ENCODE assay signal across 8 cellular contexts in genomic region chr9:86434039-86434726, GRCh38.
DNase-seq lines count a peak whose midpoint lies in the region; ATAC-seq and TF ChIP-seq lines count a peak whose summit lies in the region.

No MANE protein-coding gene starts in this region.

- H3K36me3 ChIP-seq in trophoblast cell (ENCODE audit: control insufficient read depth in 1 of 2, insufficient read depth in 2 of 2, low read length in 2 of 2): no peaks in the 10 kb centered on the region

- no peaks in the 10 kb centered on the region for H3K79me2 ChIP-seq in trophoblast cell (ENCODE audit: control insufficient read depth, insufficient read depth, low read length, poor library complexity)

- peak; percentile 95 for TF ChIP-seq CTCF in foreskin keratinocyte (conservative IDR thresholded peaks at IDR 0.05)

- H2BK120ac ChIP-seq in trophoblast cell (ENCODE audit: insufficient read depth, low read length, poor library complexity): peak overlapping the region; percentile 85

- no peak overlapping the region for H3K9ac ChIP-seq in trophoblast cell (ENCODE audit: low read length)

- no peak overlapping the region for H3K18ac ChIP-seq in trophoblast cell (ENCODE audit: low read length)

- H4K8ac ChIP-seq in trophoblast cell (ENCODE audit: low read depth, low read length): peak overlapping the region; percentile 8

- peak overlapping the region; percentile 2 for H3K4me3 ChIP-seq in trophoblast cell (ENCODE audit: low read depth, low read length)

- peak overlapping the region; percentile 32 for H4K91ac ChIP-seq in trophoblast cell (ENCODE audit: low read depth, low read length)

- H2AFZ ChIP-seq in trophoblast cell (ENCODE audit: insufficient read depth, low read length, poor library complexity): peak overlapping the region; percentile 11

- H3K79me1 ChIP-seq in trophoblast cell (ENCODE audit: low read length): peaks cover 3% of the 10 kb centered on the region

- H3K4me2 ChIP-seq in trophoblast cell (ENCODE audit: low read length): peak overlapping the region; percentile 58

- no peak overlapping the region for H3K23ac ChIP-seq in trophoblast cell (ENCODE audit: low read length)

- no peak overlapping the region for H2AK5ac ChIP-seq in trophoblast cell (ENCODE audit: low read length)

- no peak overlapping the region for H4K12ac ChIP-seq in trophoblast cell (ENCODE audit: low read depth, low read length)

- H3K27me3 ChIP-seq in foreskin keratinocyte (no peaks in the 10 kb centered on the region), trophoblast cell (ENCODE audit: insufficient read depth, low read length) (no peaks in the 10 kb centered on the region)

- ATAC-seq in foreskin keratinocyte (peak; percentile 62), GM21381 (IDR thresholded peaks at IDR 0.05; ENCODE audit: unreplicated experiment) (no peak), HG03457 (IDR thresholded peaks at IDR 0.05; ENCODE audit: unreplicated experiment) (no peak)

- WGBS in trophoblast cell (ENCODE audit: extremely low coverage, insufficient coverage, insufficient read length): no CpG with 5 or more reads among the region's 9 CpGs

- DNase-seq in GM03348 (ENCODE audit: low spot score) (peak; percentile 80), LoVo (ENCODE audit: low spot score) (peak; percentile 52), SW480 (ENCODE audit: low spot score) (peak; percentile 93), foreskin keratinocyte (peak; percentile 24 to 57), trophoblast cell (peak; percentile 30 to 81)
- no peak for DNase-seq in activated T-cell treated with anti-CD3 and anti-CD28 coated beads, Interleukin-2, amount 50 U/mL, for 1 hour

- H2BK12ac ChIP-seq in trophoblast cell (ENCODE audit: low read length): peak overlapping the region; percentile 51

- no peak overlapping the region for H3K14ac ChIP-seq in trophoblast cell (ENCODE audit: low read length)

- peak overlapping the region; percentile 27 for H3K4ac ChIP-seq in trophoblast cell (ENCODE audit: low read depth, low read length)

- no peak overlapping the region for H2BK5ac ChIP-seq in trophoblast cell (ENCODE audit: low read depth, low read length, poor library complexity)

- no peaks in the 10 kb centered on the region for H3K4me1 ChIP-seq in foreskin keratinocyte
- peaks cover 0 to 4% of the 10 kb centered on the region in 2 experiments for H3K4me1 ChIP-seq in trophoblast cell (ENCODE audit: control insufficient read depth in 1 of 2, insufficient read depth in 2 of 2, low read length in 2 of 2)

- peaks cover 3% of the 10 kb centered on the region for H3K9me3 ChIP-seq in trophoblast cell (ENCODE audit: insufficient read depth, low read depth, low read length)

- H3K27ac ChIP-seq in foreskin keratinocyte (no peak overlapping the region), trophoblast cell (ENCODE audit: low read depth, low read length) (peak overlapping the region; percentile 58)
